ENCODE assay signal across 15 cellular contexts in genomic region chr6:24844061-24844460, GRCh38. TPM values are rescaled to one million over a fixed set of nuclear protein-coding genes. Genes with fewer than 3 reads are reported as not detected.
DNase-seq lines count a peak whose midpoint lies in the region; ATAC-seq and TF ChIP-seq lines count a peak whose summit lies in the region.
"Had no signal": no experiment of that assay in that cellular context is flagged by ENCODE, and none has a peak within 500 bp of the region (broad histone marks: within the 10 kb centered on the region; RNA-seq: fewer than 3 reads in every experiment).

No MANE protein-coding gene starts in this region.

- TF ChIP-seq CTCF in activated CD8-positive, alpha-beta T cell treated with anti-CD3 and anti-CD28 coated beads for 36 hours (IDR thresholded peaks at IDR 0.05), result no peak
- TF ChIP-seq CTCF in testis (IDR thresholded peaks at IDR 0.05), result no peak

- no peak overlapping the region for H3K27ac ChIP-seq in naive thymus-derived CD4-positive, alpha-beta T cell (ENCODE audit: low read depth, low read length)
- H3K27ac ChIP-seq in testis, result no peak overlapping the region
- H3K27ac ChIP-seq: KMS-11, RWPE1 had no signal

- peaks cover 65 to 94% (median 76%) of the 10 kb centered on the region in 3 experiments for H3K36me3 ChIP-seq in naive thymus-derived CD4-positive, alpha-beta T cell (ENCODE audit: control insufficient read depth in 2 of 3, insufficient read depth in 3 of 3, low read length in 3 of 3)
- no peaks in the 10 kb centered on the region for H3K36me3 ChIP-seq in testis (ENCODE audit: low read depth, missing control alignments)
- H3K36me3 ChIP-seq: BE2C had no signal

- H3K9me3 ChIP-seq in naive thymus-derived CD4-positive, alpha-beta T cell (ENCODE audit: control insufficient read depth in 2 of 3, low read length in 3 of 3), result no peaks in the 10 kb centered on the region
- H3K9me3 ChIP-seq in testis, result no peaks in the 10 kb centered on the region
- H3K9me3 ChIP-seq: BE2C had no signal

- no peaks in the 10 kb centered on the region for H3K27me3 Mint-ChIP-seq in stimulated activated naive CD8-positive, alpha-beta T cell treated with anti-CD3 and anti-CD28 coated beads, Interleukin-15, Interleukin-2, amounts not matched to agents 100 ng/mL and 50 ng/mL, for 24 hours
- no peaks in the 10 kb centered on the region for H3K27me3 Mint-ChIP-seq in activated CD8-positive, alpha-beta T cell treated with anti-CD3 and anti-CD28 coated beads for 36 hours
- H3K27me3 Mint-ChIP-seq in naive thymus-derived CD4-positive, alpha-beta T cell, result no peaks in the 10 kb centered on the region

- peaks cover 0 to 69% of the 10 kb centered on the region in 2 donors for H3K4me1 ChIP-seq in naive thymus-derived CD4-positive, alpha-beta T cell (ENCODE audit: control insufficient read depth in 2 of 2, insufficient read depth in 2 of 2, low read length in 2 of 2)
- no peaks in the 10 kb centered on the region for H3K4me1 ChIP-seq in testis
- H3K4me1 ChIP-seq: BE2C had no signal

- no peak overlapping the region for H3K4me3 Mint-ChIP-seq in stimulated activated naive CD8-positive, alpha-beta T cell treated with anti-CD3 and anti-CD28 coated beads, Interleukin-15, Interleukin-2, amounts not matched to agents 100 ng/mL and 50 ng/mL, for 24 hours
- H3K4me3 Mint-ChIP-seq in activated CD8-positive, alpha-beta T cell treated with anti-CD3 and anti-CD28 coated beads for 36 hours, result no peak overlapping the region
- peak overlapping the region in 5 of 10 donors; percentile 19 to 72 (median 48) for H3K4me3 Mint-ChIP-seq in naive thymus-derived CD4-positive, alpha-beta T cell
- H3K4me3 Mint-ChIP-seq: HFFc6 had no signal

- no peak for TF ChIP-seq POLR2A in testis (IDR thresholded peaks at IDR 0.05)

- CTCF ChIA-PET in activated CD8-positive, alpha-beta T cell treated with anti-CD3 and anti-CD28 coated beads for 36 hours (lab: Charles Lee), result interaction anchor here (0.9 to 3.5 kb wide), 7 partner anchors 9 to 227 kb away, joined by 3 to 20 read pairs (median 5); no protein-coding TSS in a partner anchor
- CTCF ChIA-PET in naive thymus-derived CD4-positive, alpha-beta T cell (lab: Charles Lee), result interaction anchor here (0.7 to 1.6 kb wide), 4 partner anchors 151 to 421 kb away, joined by 3 to 6 read pairs (median 3); no protein-coding TSS in a partner anchor

- peak overlapping the region; percentile 32 for H3K27ac Mint-ChIP-seq in stimulated activated naive CD8-positive, alpha-beta T cell treated with anti-CD3 and anti-CD28 coated beads, Interleukin-15, Interleukin-2, amounts not matched to agents 100 ng/mL and 50 ng/mL, for 24 hours
- H3K27ac Mint-ChIP-seq in activated CD8-positive, alpha-beta T cell treated with anti-CD3 and anti-CD28 coated beads for 36 hours, result peak overlapping the region; percentile 64
- H3K27ac Mint-ChIP-seq in naive thymus-derived CD4-positive, alpha-beta T cell, result peak overlapping the region in 7 of 9 donors; percentile 48 to 94 (median 73)
- H3K27ac Mint-ChIP-seq: HFFc6 had no signal

- peaks cover 50% of the 10 kb centered on the region for H3K4me1 Mint-ChIP-seq in stimulated activated naive CD8-positive, alpha-beta T cell treated with anti-CD3 and anti-CD28 coated beads, Interleukin-15, Interleukin-2, amounts not matched to agents 100 ng/mL and 50 ng/mL, for 24 hours (ENCODE audit: low read depth)
- peaks cover 60% of the 10 kb centered on the region for H3K4me1 Mint-ChIP-seq in activated CD8-positive, alpha-beta T cell treated with anti-CD3 and anti-CD28 coated beads for 36 hours (ENCODE audit: low read depth)
- H3K4me1 Mint-ChIP-seq in naive thymus-derived CD4-positive, alpha-beta T cell, result peaks cover 54 to 96% (median 84%) of the 10 kb centered on the region in 7 donors

- no peak overlapping the region for H3K4me3 ChIP-seq in naive thymus-derived CD4-positive, alpha-beta T cell (ENCODE audit: low read length)
- no peak overlapping the region for H3K4me3 ChIP-seq in testis

- WGBS in testis, 2 donors, result 100% methylated on average over 1 of the region's 1 CpG

- POLR2A ChIA-PET in activated CD8-positive, alpha-beta T cell treated with anti-CD3 and anti-CD28 coated beads for 36 hours (lab: Charles Lee), result interaction anchor here (0.6 to 1.2 kb wide), 3 partner anchors 14 to 81 kb away, joined by 3 to 4 read pairs (median 3); no protein-coding TSS in a partner anchor
- POLR2A ChIA-PET in naive thymus-derived CD4-positive, alpha-beta T cell (lab: Charles Lee), result interaction anchor here (0.8 to 1.8 kb wide), 4 partner anchors 9 to 139 kb away, joined by 3 to 8 read pairs (median 4); no protein-coding TSS in a partner anchor

- ATAC-seq in stimulated activated naive CD8-positive, alpha-beta T cell treated with anti-CD3 and anti-CD28 coated beads, Interleukin-15, Interleukin-2, amounts not matched to agents 100 U/mL and 50 U/mL, for 24 hours, result no peak
- ATAC-seq in activated CD8-positive, alpha-beta T cell treated with anti-CD3 and anti-CD28 coated beads for 36 hours, result no peak
- ATAC-seq in naive thymus-derived CD4-positive, alpha-beta T cell, result no peak
- ATAC-seq in HG03139 (IDR thresholded peaks at IDR 0.05; ENCODE audit: unreplicated experiment), result no peak

- DNase-seq in stimulated activated naive CD8-positive, alpha-beta T cell treated with anti-CD3 and anti-CD28 coated beads, Interleukin-15, Interleukin-2, amounts not matched to agents 100 U/mL and 50 U/mL, for 24 hours, result no peak
- no peak for DNase-seq in activated CD8-positive, alpha-beta T cell treated with anti-CD3 and anti-CD28 coated beads for 36 hours
- no peak for DNase-seq in naive thymus-derived CD4-positive, alpha-beta T cell
- no peak for DNase-seq in activated CD8-positive, alpha-beta memory T cell treated with anti-CD3 and anti-CD28 coated beads, Interleukin-2, amount 50 U/mL, for 4 hours
- no peak for DNase-seq in testis
- DNase-seq: BE2C, HFFc6, NCI-H1092, NCI-H345 had no signal

- no peaks in the 10 kb centered on the region for H3K9me3 Mint-ChIP-seq in stimulated activated naive CD8-positive, alpha-beta T cell treated with anti-CD3 and anti-CD28 coated beads, Interleukin-15, Interleukin-2, amounts not matched to agents 100 ng/mL and 50 ng/mL, for 24 hours
- no peaks in the 10 kb centered on the region for H3K9me3 Mint-ChIP-seq in activated CD8-positive, alpha-beta T cell treated with anti-CD3 and anti-CD28 coated beads for 36 hours
- peaks cover 0 to 7% (median 0%) of the 10 kb centered on the region in 11 donors for H3K9me3 Mint-ChIP-seq in naive thymus-derived CD4-positive, alpha-beta T cell
- H3K9me3 Mint-ChIP-seq: HFFc6 had no signal

- intact Hi-C loops in activated CD8-positive, alpha-beta T cell treated with anti-CD3 and anti-CD28 coated beads for 36 hours (cut with micrococcal nuclease), result no loop called here
- intact Hi-C loops in naive thymus-derived CD4-positive, alpha-beta T cell (cut with micrococcal nuclease), result loop anchor here in 1 of 2 donors (1.0 kb wide), 1 partner anchor 8 kb away; no protein-coding TSS in a partner anchor
- intact Hi-C loops in testis (cut with DNase I; ENCODE audit: low total_unique reads), result no loop called here

- peaks cover 69% of the 10 kb centered on the region for H3K36me3 Mint-ChIP-seq in stimulated activated naive CD8-positive, alpha-beta T cell treated with anti-CD3 and anti-CD28 coated beads, Interleukin-15, Interleukin-2, amounts not matched to agents 100 ng/mL and 50 ng/mL, for 24 hours (ENCODE audit: low read depth)
- H3K36me3 Mint-ChIP-seq in activated CD8-positive, alpha-beta T cell treated with anti-CD3 and anti-CD28 coated beads for 36 hours (ENCODE audit: low read depth), result peaks cover 80% of the 10 kb centered on the region
- peaks cover 5 to 83% (median 73%) of the 10 kb centered on the region in 5 donors for H3K36me3 Mint-ChIP-seq in naive thymus-derived CD4-positive, alpha-beta T cell

- H3K27me3 ChIP-seq in naive thymus-derived CD4-positive, alpha-beta T cell (ENCODE audit: control insufficient read depth in 2 of 2, insufficient read depth in 2 of 2, low read length in 2 of 2), result no peaks in the 10 kb centered on the region
- H3K27me3 ChIP-seq in testis, result no peaks in the 10 kb centered on the region
- H3K27me3 ChIP-seq: BE2C had no signal

RNA-seq across cellular contexts. Expression of gene ARMH2, which starts 45.3 kb away (rescaled TPM):
- under 1 TPM in 1 of 2 experiments, not detected in 1; 0.40 TPM for total RNA-seq in activated CD8-positive, alpha-beta T cell treated with anti-CD3 and anti-CD28 coated beads for 36 hours
- total RNA-seq in naive thymus-derived CD4-positive, alpha-beta T cell, result 1 to 10 TPM; 1.3 to 9.4 (median 5.0) TPM
- polyA plus RNA-seq in naive thymus-derived CD4-positive, alpha-beta T cell, result under 1 TPM in 1 of 2 donors, not detected in 1; 0.70 TPM
- 1 to 10 TPM; 2.1 to 3.4 TPM for total RNA-seq in testis
- polyA plus RNA-seq in testis (ENCODE audit: insufficient read depth, low read depth, low replicate concordance), result 31.7 TPM
- total RNA-seq: H4, HFFc6, MCF 10A had no signal
